In genomic region chr2:179856205-179856604, GRCh38 we compare ENCODE assay signal across 24 cellular contexts. TPM values are rescaled to one million over a fixed set of nuclear protein-coding genes. Genes with fewer than 3 reads are reported as not detected.
"Had no signal": no experiment of that assay in that cellular context is flagged by ENCODE, and none has a peak within 500 bp of the region (broad histone marks: within the 10 kb centered on the region; RNA-seq: fewer than 3 reads in every experiment).

No MANE protein-coding gene starts in this region.

- H3K9me3 Mint-ChIP-seq: nephron progenitor cell; stimulated activated memory B cell treated with anti-CD40 and anti-IgM and Interleukin-4, amounts not matched to agents 10 μg/mL and 1 μg/mL and 100 μg/mL, for 72 hours had no signal

- H3K4me3 ChIP-seq: colonic mucosa, hepatocyte, psoas muscle, spleen, stomach, thoracic aorta, transverse colon had no signal

- H3K79me2 ChIP-seq: hepatocyte had no signal

- H3K4me2 ChIP-seq: hepatocyte had no signal

- H3K36me3 Mint-ChIP-seq: naive thymus-derived CD4-positive, alpha-beta T cell; stimulated activated memory B cell treated with anti-CD40 and anti-IgM and Interleukin-4, amounts not matched to agents 10 μg/mL and 1 μg/mL and 100 μg/mL, for 72 hours had no signal

- H3K36me3 ChIP-seq: colonic mucosa, neutrophil, spleen, stomach, thoracic aorta, transverse colon had no signal

- H2AFZ ChIP-seq: hepatocyte had no signal

- H3K9me3 ChIP-seq: colonic mucosa, neutrophil, psoas muscle, spleen, stomach, thoracic aorta, transverse colon had no signal

- H3K27ac Mint-ChIP-seq: naive thymus-derived CD4-positive, alpha-beta T cell; nephron progenitor cell; stimulated activated memory B cell treated with anti-CD40 and anti-IgM and Interleukin-4, amounts not matched to agents 10 μg/mL and 1 μg/mL and 100 μg/mL, for 72 hours had no signal

- H3K4me3 Mint-ChIP-seq: naive thymus-derived CD4-positive, alpha-beta T cell; nephron progenitor cell; stimulated activated memory B cell treated with anti-CD40 and anti-IgM and Interleukin-4, amounts not matched to agents 10 μg/mL and 1 μg/mL and 100 μg/mL, for 72 hours had no signal

- H3K4me1 ChIP-seq: colonic mucosa, foreskin keratinocyte had no signal

- ATAC-seq: foreskin keratinocyte; left colon; left ventricle myocardium superior; naive thymus-derived CD4-positive, alpha-beta T cell; psoas muscle; sciatic nerve; stimulated activated memory B cell treated with anti-CD40 and anti-IgM and Interleukin-4, amounts not matched to agents 10 μg/mL and 1 μg/mL and 100 μg/mL, for 72 hours had no signal

- DNase-seq: colonic mucosa; dermis blood vessel endothelial cell; erythroblast; foreskin keratinocyte; left colon; left ventricle myocardium superior; mammary epithelial cell; naive thymus-derived CD4-positive, alpha-beta T cell; nephron progenitor cell; psoas muscle; spleen; stimulated activated CD4-positive, alpha-beta T cell treated with anti-CD3 and anti-CD28 coated beads, Interleukin-15, amount 100 ng/mL, for 24 hours; stimulated activated CD4-positive, alpha-beta T cell treated with anti-CD3 and anti-CD28 coated beads, Interleukin-1b, Interleukin-23, amount 100 ng/mL, for 48 hours; stimulated activated CD4-positive, alpha-beta T cell treated with anti-CD3 and anti-CD28 coated beads, Interleukin-4, amount 100 ng/mL, for 24 hours; stomach; substantia nigra; transverse colon had no signal

- H3K27ac ChIP-seq: colonic mucosa, foreskin keratinocyte, hepatocyte, neutrophil, psoas muscle, spleen, stomach, thoracic aorta had no signal

RNA-seq across cellular contexts. Expression of gene ZNF385B, which starts 5.2 kb away (rescaled TPM):
- total RNA-seq: dermis blood vessel endothelial cell; endothelial cell of umbilical vein; mononuclear cell; naive thymus-derived CD4-positive, alpha-beta T cell had no signal
